Comparison of ENCODE assay signal across 14 cellular contexts in genomic region chr4:53507058-53507457, GRCh38.
"Had no signal": no experiment of that assay in that cellular context is flagged by ENCODE, and none has a peak within 500 bp of the region (broad histone marks: within the 10 kb centered on the region; RNA-seq: fewer than 3 reads in every experiment).

No MANE protein-coding gene starts in this region.

- H3K9me3 ChIP-seq: esophagus muscularis mucosa, lower lobe of right lung had no signal

- H3K36me3 ChIP-seq: brain microvascular endothelial cell, lower lobe of right lung had no signal

- H3K4me1 ChIP-seq: lower lobe of right lung had no signal

- DNase-seq: activated B cell treated with CpG ODN at 0.5 μM for 24 hours; activated CD4-positive, alpha-beta T cell treated with anti-CD3 and anti-CD28 coated beads, Interleukin-2, amount 50 U/mL, for 1 hour; amniotic stem cell; dorsolateral prefrontal cortex; lower lobe of right lung; midbrain; naive B cell; stimulated activated CD4-positive, alpha-beta T cell treated with anti-CD3 and anti-CD28 coated beads, Interleukin-2, amount 100 ng/mL, for 48 hours; stimulated activated CD8-positive, alpha-beta memory T cell treated with anti-CD3 and anti-CD28 coated beads, Interleukin-4, amount 100 ng/mL, for 48 hours; stimulated activated naive CD8-positive, alpha-beta T cell treated with anti-CD3 and anti-CD28 coated beads, Interleukin-15, Interleukin-2, amounts not matched to agents 100 U/mL and 50 U/mL, for 24 hours; T-helper 17 cell had no signal

- H3K27me3 ChIP-seq: brain microvascular endothelial cell, dorsolateral prefrontal cortex, esophagus muscularis mucosa, hepatocyte had no signal

- H3K4me3 ChIP-seq: esophagus muscularis mucosa, hepatocyte, lower lobe of right lung had no signal

- ATAC-seq: lower lobe of right lung; stimulated activated naive CD8-positive, alpha-beta T cell treated with anti-CD3 and anti-CD28 coated beads, Interleukin-15, Interleukin-2, amounts not matched to agents 100 U/mL and 50 U/mL, for 24 hours; T-helper 17 cell had no signal

- H3K27ac ChIP-seq: esophagus muscularis mucosa, hepatocyte, lower lobe of right lung had no signal

- H2AFZ ChIP-seq: hepatocyte had no signal

- H3K79me2 ChIP-seq: hepatocyte had no signal
